Comparison of ENCODE assay signal across 1 cellular context in the genomic region with DNA sequence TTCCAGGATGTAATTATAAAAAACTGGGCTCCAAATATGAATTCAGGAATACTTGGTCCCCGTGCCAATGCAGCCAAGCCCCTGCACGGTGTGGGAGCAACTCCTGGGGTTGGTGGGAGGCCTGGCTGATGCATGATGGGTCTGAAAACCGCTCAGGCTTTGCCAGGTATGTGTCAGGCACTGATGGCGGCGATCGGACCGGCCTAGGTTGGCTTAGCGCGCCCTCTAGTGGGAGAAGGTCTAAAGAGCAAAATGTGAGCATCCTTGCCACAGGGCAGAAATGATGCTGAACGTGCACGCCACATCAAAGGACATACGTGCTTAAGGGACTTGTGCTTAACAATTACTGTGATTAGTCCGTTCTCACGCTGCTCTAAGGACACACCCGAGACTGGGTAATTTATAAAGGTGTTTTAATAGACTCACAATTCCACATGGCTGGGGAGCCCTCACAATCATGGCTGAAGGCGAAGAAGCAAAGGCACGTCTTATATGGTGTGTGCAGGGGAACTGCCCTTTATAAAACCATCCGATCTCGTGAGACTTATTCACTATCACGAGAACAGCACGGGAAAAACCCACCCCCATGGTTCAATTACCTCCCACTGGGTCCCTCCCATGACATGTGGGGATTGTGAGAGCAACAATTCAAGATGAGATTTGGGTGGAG.
TF ChIP-seq lines count a peak whose summit lies in the region.

No MANE protein-coding gene starts in this region.

TF ChIP-seq in A549, 52 proteins besides CTCF, POLR2A, EP300 and RAD21:
- TF ChIP-seq SMC3 (IDR thresholded peaks at IDR 0.05) = 0 out of 3 replicates have a peak, but pooled peaks have one; percentile 33
